8 cellular contexts compared by ENCODE assay signal in the genomic region with DNA sequence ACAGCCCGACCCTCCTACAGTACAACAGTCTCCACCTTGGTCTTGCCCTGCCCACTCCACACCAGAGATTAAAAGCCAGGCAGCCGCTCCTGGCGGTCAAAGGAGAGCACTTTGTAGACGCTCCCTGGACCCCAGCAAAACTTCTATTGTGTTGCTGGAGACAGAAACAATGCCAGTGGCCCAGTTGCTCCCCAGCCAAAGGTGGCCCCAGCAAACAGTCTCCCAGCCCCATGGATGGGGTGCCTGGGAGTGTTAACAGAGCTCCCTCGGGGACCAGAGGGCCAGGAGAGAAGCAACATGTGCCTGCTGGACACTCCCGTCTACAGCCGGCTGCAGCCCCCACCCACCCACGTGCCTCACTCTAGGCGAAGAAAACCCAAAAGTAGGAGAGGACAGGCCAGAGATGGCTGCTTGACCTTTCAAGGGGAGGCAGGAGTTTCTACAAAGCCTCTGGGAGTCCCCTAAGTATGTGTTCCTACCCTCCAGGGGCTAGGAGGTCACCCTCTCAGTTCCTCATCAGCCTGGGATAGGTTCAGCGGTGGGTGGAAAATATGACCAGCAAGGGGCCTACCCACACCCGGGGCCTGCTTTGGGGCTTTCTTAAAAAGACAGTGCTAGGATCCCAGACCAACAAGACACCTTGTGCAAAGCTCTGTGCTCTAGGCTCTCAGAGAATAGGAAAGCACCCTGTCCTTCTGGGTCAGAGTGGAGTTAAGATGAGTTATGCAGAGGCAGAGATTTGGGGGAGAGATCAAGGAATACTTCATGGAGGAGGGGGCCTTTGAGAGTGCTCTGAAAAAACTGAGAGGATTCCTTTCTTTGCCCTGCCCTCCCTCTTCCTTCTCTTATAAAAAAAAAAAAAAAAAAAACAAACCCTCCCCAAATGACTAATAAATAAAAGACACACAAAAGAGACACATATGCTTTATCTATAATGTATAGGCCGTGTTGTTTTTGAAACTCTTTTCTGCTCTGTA. TPM values are rescaled to one million over a fixed set of nuclear protein-coding genes. Genes with fewer than 3 reads are reported as not detected.
DNase-seq lines count a peak whose midpoint lies in the region; ATAC-seq, FAIRE-seq and TF ChIP-seq lines count a peak whose summit lies in the region.

No MANE protein-coding gene starts in this region.

- no TSS peak for BruUV-seq in OCI-LY7 (replicated peaks; lab: Mats Ljungman, UMichigan)

- intact Hi-C loops in OCI-LY7 (cut with micrococcal nuclease; ENCODE audit: unreplicated experiment): loop anchor here (1.0 kb wide), 1 partner anchor 19 kb away; no protein-coding TSS in a partner anchor

- no peak for FAIRE-seq in A549 (lab: Jason Lieb, UNC)

- H3K9me3 ChIP-seq in A549 (no peaks in the 10 kb centered on the region), OCI-LY7 (ENCODE audit: low read length) (peaks cover 6% of the 10 kb centered on the region; the same call in 1 of the 2 replicates)

- H3K4me1 ChIP-seq in A549 (peaks cover 49% of the 10 kb centered on the region), OCI-LY7 (ENCODE audit: insufficient read depth, low read length, poor library complexity, severe bottlenecking) (peaks cover 39% of the 10 kb centered on the region)

- no peaks in the 10 kb centered on the region for H3K9me2 ChIP-seq in OCI-LY7 (ENCODE audit: insufficient read depth, low read length)

- DNase-seq in A549 (ENCODE audit: low read depth in 1 of 2, low spot score in 1 of 2): peak in 1 of 2 experiments; percentile 54
- DNase-seq in OCI-LY7 (ENCODE audit: low spot score): peak; percentile 84
- DNase-seq in dermis blood vessel endothelial cell: peak; percentile 82
- peak; percentile 59 to 78 for DNase-seq in stimulated activated CD8-positive, alpha-beta memory T cell treated with anti-CD3 and anti-CD28 coated beads, Interleukin-7, amount 100 ng/mL, for 48 hours (ENCODE audit: extremely low read depth in 1 of 2, low read depth in 1 of 2)
- DNase-seq in occipital lobe (lab: John Stamatoyannopoulos, UW): no peak
- no peak for DNase-seq in EL

- ATAC-seq in A549 (peak; percentile 54 to 76; a peak in 5 of 6 replicates), GM18873 (IDR thresholded peaks at IDR 0.05; ENCODE audit: low FRiP score, unreplicated experiment) (peak; percentile 82), HG02943 (IDR thresholded peaks at IDR 0.05; ENCODE audit: low read depth, unreplicated experiment) (peak; percentile 86)

- POLR2A ChIA-PET in A549 (lab: Yijun Ruan, JAX): interaction anchor here (2.3 kb wide), 1 partner anchor 19 kb away, joined by 17 read pairs; the partner anchor contains the start of gene PREX1
- POLR2A ChIA-PET in OCI-LY7 (lab: Charles Lee): interaction anchor here (1.0 kb wide), 1 partner anchor 130 kb away, joined by 3 read pairs; no protein-coding TSS in a partner anchor

- no peak for TF ChIP-seq POLR2A in A549 (IDR thresholded peaks at IDR 0.05; ENCODE audit: low read length)

- H3K36me3 ChIP-seq in OCI-LY7 (ENCODE audit: insufficient read depth, low read length): no peaks in the 10 kb centered on the region

- no peaks in the 10 kb centered on the region for H4K20me1 ChIP-seq in OCI-LY7 (ENCODE audit: insufficient read depth, low read length)

- H3K79me2 ChIP-seq in OCI-LY7 (ENCODE audit: insufficient read depth, low read depth, low read length): no peaks in the 10 kb centered on the region

- CTCF ChIA-PET in A549 (lab: Yijun Ruan, JAX): no interaction called here
- CTCF ChIA-PET in OCI-LY7 (lab: Charles Lee; ENCODE audit: unreplicated experiment): no interaction called here

- H3K4me3 ChIP-seq in A549 (no peak overlapping the region), OCI-LY7 (ENCODE audit: low read depth, low read length, poor library complexity, severe bottlenecking) (peak overlapping the region; percentile 44)

- TF ChIP-seq EP300 in A549 (IDR thresholded peaks at IDR 0.05): no peak

- H3K27ac ChIP-seq in A549 (peak overlapping the region; percentile 63 to 82), OCI-LY7 (ENCODE audit: low read depth, low read length, poor library complexity, severe bottlenecking) (peak overlapping the region; percentile 37)

- TF ChIP-seq CTCF in A549 (IDR thresholded peaks at IDR 0.05) (no peak), OCI-LY7 (conservative IDR thresholded peaks at IDR 0.05; ENCODE audit: low read length) (no peak)

- 0 out of 5 replicates have a peak, but pooled peaks of 1 of the 2 experiments have one; percentile 8 for TF ChIP-seq RAD21 in A549 (conservative IDR thresholded peaks at IDR 0.05 in 1 of 2, IDR thresholded peaks at IDR 0.05 in 1 of 2)

- H3K4me2 ChIP-seq in A549 (peak overlapping the region; percentile 56), OCI-LY7 (ENCODE audit: low read length) (peak overlapping the region; percentile 49)

- 21% methylated on average over 12 of the region's 12 CpGs for WGBS in A549 (ENCODE audit: missing lambda C conversion rate)

- peak overlapping the region; percentile 97 for H2AFZ ChIP-seq in OCI-LY7 (ENCODE audit: low read length)

TF ChIP-seq in A549, 52 proteins besides CTCF, POLR2A, EP300 and RAD21:
- TF ChIP-seq ZFP36 (IDR thresholded peaks at IDR 0.05; ENCODE audit: borderline replicate concordance, partially characterized antibody) (peak; percentile 59), MAFK (IDR thresholded peaks at IDR 0.05; ENCODE audit: partially characterized antibody) (no peak), E2F6 (IDR thresholded peaks at IDR 0.05; ENCODE audit: borderline replicate concordance, low read depth) (peak; percentile 77), MAZ (IDR thresholded peaks at IDR 0.05; ENCODE audit: borderline replicate concordance, low read depth, low read length) (no peak), CEBPB (IDR thresholded peaks at IDR 0.05) (no peak), FOXS1 (CRISPR knock-in tag; IDR thresholded peaks at IDR 0.05) (no peak), FOSL2 (IDR thresholded peaks at IDR 0.05) (no peak), FOSL2 (CRISPR knock-in tag; IDR thresholded peaks at IDR 0.05) (no peak), RARB (CRISPR knock-in tag; IDR thresholded peaks at IDR 0.05) (no peak), NPAS2 (CRISPR knock-in tag; IDR thresholded peaks at IDR 0.05; ENCODE audit: borderline replicate concordance) (no peak), JUN (IDR thresholded peaks at IDR 0.05) (no peak), HDAC2 (IDR thresholded peaks at IDR 0.05) (no peak), ZNF302 (CRISPR knock-in tag; IDR thresholded peaks at IDR 0.05) (no peak), RNF2 (IDR thresholded peaks at IDR 0.05; ENCODE audit: borderline replicate concordance, low read depth) (no peak)
- TF ChIP-seq, protein P1, sequence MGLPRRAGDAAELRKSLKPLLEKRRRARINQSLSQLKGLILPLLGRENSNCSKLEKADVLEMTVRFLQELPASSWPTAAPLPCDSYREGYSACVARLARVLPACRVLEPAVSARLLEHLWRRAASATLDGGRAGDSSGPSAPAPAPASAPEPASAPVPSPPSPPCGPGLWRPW (IDR thresholded peaks at IDR 0.05): no peak
- TF ChIP-seq, protein P2, sequence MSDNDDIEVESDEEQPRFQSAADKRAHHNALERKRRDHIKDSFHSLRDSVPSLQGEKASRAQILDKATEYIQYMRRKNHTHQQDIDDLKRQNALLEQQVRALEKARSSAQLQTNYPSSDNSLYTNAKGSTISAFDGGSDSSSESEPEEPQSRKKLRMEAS (IDR thresholded peaks at IDR 0.05): peak; percentile 93

RNA-seq across cellular contexts. Expression of gene PREX1, which starts 19.0 kb away (rescaled TPM):
- 3.6 and 4.3 TPM in 2 replicates for polyA plus RNA-seq in A549 (2011; rRNA removed)
- polyA plus RNA-seq in A549 (2012; cell fraction: cytosol; rRNA removed): 9.7 and 13.2 TPM in 2 replicates
- polyA plus RNA-seq in A549 (2012; cell fraction: nucleus; rRNA removed): 19.4 and 21.9 TPM in 2 replicates
- polyA plus RNA-seq in A549 (2017; fragmentation: RNase III; extraction: RNeasy Plus Mini Kit Qiagen cat#74134 plus additional on column Dnase treatment): 4.2 to 5.2 TPM (median 5.0 TPM) in 3 replicates
- polyA minus RNA-seq in A549 (2011; rRNA and poly(A)+ RNA removed): 5.0 and 5.5 TPM in 2 replicates
- total RNA-seq in OCI-LY7 (2014; rRNA removed; shearing (Covaris generic)): 20.2 and 25.3 TPM in 2 replicates
- total RNA-seq in OCI-LY7 (2022): 20.7 and 24.7 TPM in 2 replicates
- 63.1 and 63.9 TPM in 2 replicates for total RNA-seq in dermis blood vessel endothelial cell
- 21.1 TPM for total RNA-seq in occipital lobe

Comparison
In these comparisons a context has a peak if more than half of its experiments do, and no peak if none do; other contexts are left out.
1. DNase-seq: peak in OCI-LY7 (single experiment), dermis blood vessel endothelial cell (single experiment) and stimulated activated CD8-positive, alpha-beta memory T cell treated with anti-CD3 and anti-CD28 coated beads, Interleukin-7, amount 100 ng/mL, for 48 hours (2 of 2); none in occipital lobe (single experiment) and EL (single experiment).
2. Peak in every context shown above with its lines, with median percentiles within 50 percentile points of each other: ATAC-seq.